In the genomic region with DNA sequence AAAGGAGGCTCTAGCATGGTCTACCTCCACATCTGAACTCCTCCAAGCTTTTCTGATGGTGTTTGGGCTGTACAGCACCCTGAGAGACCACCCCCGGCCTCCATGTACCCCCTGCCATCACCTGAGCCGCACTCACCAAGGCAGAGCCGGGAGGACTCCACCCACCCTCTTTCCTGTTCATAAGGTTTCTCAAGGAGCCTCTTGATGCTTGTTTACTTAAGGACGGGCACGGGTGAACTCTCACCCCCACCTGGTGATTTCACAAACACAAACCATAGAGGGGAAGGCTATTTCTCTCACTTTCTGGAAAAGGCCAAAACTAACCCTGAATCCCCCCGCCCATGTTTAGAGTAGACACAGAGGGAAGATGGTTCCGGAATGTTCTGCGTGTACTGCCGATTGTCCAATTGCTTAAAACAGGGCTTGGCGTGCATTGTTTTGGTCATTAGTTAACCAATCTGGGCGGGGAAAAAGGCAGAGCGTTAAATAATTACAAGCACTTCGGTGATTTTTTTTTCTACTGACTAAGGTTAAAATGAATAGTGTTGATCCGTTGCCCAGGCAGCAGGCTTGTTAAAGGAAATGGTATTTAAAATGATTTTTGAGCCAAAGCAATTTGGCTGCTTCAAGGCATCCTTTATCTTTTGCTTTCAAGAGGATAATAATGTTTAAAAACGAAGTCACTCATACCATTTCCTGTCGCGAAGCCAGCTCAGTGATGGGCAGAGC, we compare ENCODE assay signal across 9 cellular contexts.
DNase-seq lines count a peak whose midpoint lies in the region; ATAC-seq and TF ChIP-seq lines count a peak whose summit lies in the region.
"Had no signal": no experiment of that assay in that cellular context is flagged by ENCODE, and none has a peak within 500 bp of the region (broad histone marks: within the 10 kb centered on the region; RNA-seq: fewer than 3 reads in every experiment).

No MANE protein-coding gene starts in this region.

- no peaks in the 10 kb centered on the region for H3K9me2 ChIP-seq in GM23248 (ENCODE audit: insufficient read depth)

- H3K36me3 ChIP-seq in GM23248 (ENCODE audit: low read depth): no peaks in the 10 kb centered on the region
- no peaks in the 10 kb centered on the region for H3K36me3 ChIP-seq in esophagus squamous epithelium

- peak overlapping the region; percentile 49 for H3K9ac ChIP-seq in GM23248

- H3K27me3 ChIP-seq in GM23248 (replicated peaks; ENCODE audit: insufficient read depth) (no peaks in the 10 kb centered on the region), esophagus squamous epithelium (peaks cover 0 to 41% (median 0%) of the 10 kb centered on the region in 4 donors)

- WGBS in GM23248 (ENCODE audit: low coverage in 1 of 2, low lambda C conversion rate in 2 of 2, missing lambda C conversion rate in 2 of 2), 2 experiments: 49 to 53% methylated on average over 17 of the region's 17 CpGs
- WGBS in esophagus squamous epithelium, 2 donors: 21 to 30% methylated on average over 14 to 17 of the region's 17 CpGs

- H3F3A ChIP-seq in GM23248 (ENCODE audit: insufficient read depth): 0 out of 2 replicates have a peak, but pooled peaks cover 3% of the 10 kb centered on the region

- in situ Hi-C loops in GM23248 (cut with MboI): no loop called here

- peak overlapping the region; percentile 24 for H3K4me2 ChIP-seq in GM23248 (ENCODE audit: unreplicated experiment)

- ATAC-seq in GM18519 (IDR thresholded peaks at IDR 0.05; ENCODE audit: low FRiP score, unreplicated experiment): no peak
- ATAC-seq in GM19035 (IDR thresholded peaks at IDR 0.05; ENCODE audit: unreplicated experiment): no peak
- ATAC-seq: stimulated activated naive CD8-positive, alpha-beta T cell treated with anti-CD3 and anti-CD28 coated beads, Interleukin-15, Interleukin-2, amounts not matched to agents 100 U/mL and 50 U/mL, for 24 hours had no signal

- no peaks in the 10 kb centered on the region for H3K79me2 ChIP-seq in GM23248 (ENCODE audit: insufficient read depth)

- peak overlapping the region; percentile 33 for H2AFZ ChIP-seq in GM23248

- no peak for TF ChIP-seq POLR2A in esophagus squamous epithelium (IDR thresholded peaks at IDR 0.05)

- H3K4me1 ChIP-seq in GM23248 (ENCODE audit: insufficient read depth): peaks cover 10% of the 10 kb centered on the region; the same call in 1 of the 2 replicates
- H3K4me1 ChIP-seq in esophagus squamous epithelium: peaks cover 0 to 22% (median 11%) of the 10 kb centered on the region in 3 donors

- H3K27ac ChIP-seq in GM23248 (peak overlapping the region; percentile 52), esophagus squamous epithelium (peak overlapping the region; percentile 34 to 77 (median 70))

- H3K9me3 ChIP-seq in GM23248 (ENCODE audit: low read depth) (no peaks in the 10 kb centered on the region), esophagus squamous epithelium (no peaks in the 10 kb centered on the region)

- H4K20me1 ChIP-seq in GM23248 (ENCODE audit: insufficient read depth): no peaks in the 10 kb centered on the region

- H3K4me3 ChIP-seq in GM23248 (no peak overlapping the region), esophagus squamous epithelium (peak overlapping the region in 1 of 4 donors; percentile 42)

- peak; percentile 91 for DNase-seq in GM23248
- DNase-seq in NCI-H345 treated with DMSO at 0.1 percent for 48 hours (lab: John Stamatoyannopoulos, UW; ENCODE audit: unreplicated experiment): peak; percentile 40
- DNase-seq in esophagus squamous epithelium (lab: John Stamatoyannopoulos, UW): no peak
- DNase-seq in renal cortical epithelial cell (ENCODE audit: low read depth): peak; percentile 88
- no peak for DNase-seq in middle frontal gyrus (ENCODE audit: extremely low spot score, low spot score)
- DNase-seq in NOMO-1 (lab: John Stamatoyannopoulos, UW; ENCODE audit: unreplicated experiment in 2 of 2): no peak
- DNase-seq: stimulated activated naive CD8-positive, alpha-beta T cell treated with anti-CD3 and anti-CD28 coated beads, Interleukin-15, Interleukin-2, amounts not matched to agents 100 U/mL and 50 U/mL, for 24 hours had no signal

- no peak for TF ChIP-seq CTCF in esophagus squamous epithelium (IDR thresholded peaks at IDR 0.05)

- intact Hi-C loops in esophagus squamous epithelium (cut with DNase I): no loop called here

Comparison
In these comparisons a context has a peak if more than half of its experiments do, and no peak if none do; other contexts are left out.
1. DNase-seq: peak in GM23248 (single experiment), NCI-H345 treated with DMSO at 0.1 percent for 48 hours (single experiment) and renal cortical epithelial cell (single experiment); none in esophagus squamous epithelium (single experiment), middle frontal gyrus (single experiment) and NOMO-1 (0 of 2).